Comparison of ENCODE assay signal across 8 cellular contexts in the genomic region with DNA sequence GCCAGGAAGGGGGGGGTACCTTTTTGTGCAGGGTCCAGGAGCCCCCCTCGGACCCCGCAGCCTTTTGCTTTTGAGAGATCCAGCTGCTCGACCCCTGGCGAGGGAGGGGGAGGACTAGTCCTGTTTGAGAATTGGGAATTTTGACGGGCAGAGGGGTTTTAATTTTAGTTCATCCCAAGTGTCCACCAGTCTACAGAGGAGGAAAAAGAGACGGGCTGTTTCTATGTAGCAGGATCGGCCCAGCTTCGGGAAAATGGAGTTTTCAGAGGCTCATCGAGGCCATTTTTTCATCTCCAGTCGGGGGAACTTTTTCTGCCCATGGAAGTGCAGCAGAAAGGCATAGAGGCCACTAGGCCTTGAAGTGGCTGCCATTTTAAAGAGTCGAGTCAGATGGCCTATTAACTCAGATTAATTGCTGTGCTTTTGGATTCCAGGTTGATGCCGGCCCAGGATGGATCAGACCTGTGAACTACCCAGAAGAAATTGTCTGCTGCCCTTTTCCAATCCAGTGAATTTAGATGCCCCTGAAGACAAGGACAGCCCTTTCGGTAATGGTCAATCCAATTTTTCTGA. TPM values are rescaled to one million over a fixed set of nuclear protein-coding genes. Genes with fewer than 3 reads are reported as not detected.
DNase-seq lines count a peak whose midpoint lies in the region; ATAC-seq and TF ChIP-seq lines count a peak whose summit lies in the region.

No MANE protein-coding gene starts in this region.

- WGBS in hepatocyte (ENCODE audit: low lambda C conversion rate, missing lambda C conversion rate) = 19% methylated on average over 13 of the region's 13 CpGs

- H3K36me3 Mint-ChIP-seq in T-helper 1 cell treated with Interleukin-12 subunit alpha and Interleukin-12 subunit beta and Interleukin-4 antibody, amounts not matched to agents 30 μg/mL and 1 μg/mL, for 36 hours (ENCODE audit: low read depth) = peaks cover 17% of the 10 kb centered on the region
- peaks cover 15 to 17% of the 10 kb centered on the region in 2 donors for H3K36me3 Mint-ChIP-seq in stimulated activated naive B cell treated with anti-CD40 and anti-IgM and Interleukin-4, amounts not matched to agents 10 μg/mL and 1 μg/mL and 100 μg/mL, for 72 hours

- no peaks in the 10 kb centered on the region for H3K27me3 ChIP-seq in hepatocyte

- TF ChIP-seq CTCF in hepatocyte (IDR thresholded peaks at IDR 0.05; ENCODE audit: poor library complexity) = no peak

- peak overlapping the region; percentile 94 for H3K4me3 ChIP-seq in hepatocyte

- peaks cover 19% of the 10 kb centered on the region for H4K20me1 ChIP-seq in hepatocyte (ENCODE audit: insufficient read depth, poor library complexity, severe bottlenecking)

- H3K9me2 ChIP-seq in hepatocyte (replicated peaks; ENCODE audit: insufficient read depth) = no peaks in the 10 kb centered on the region

- no peaks in the 10 kb centered on the region for H3K9me3 ChIP-seq in hepatocyte (ENCODE audit: low read depth)

- H3K4me1 ChIP-seq in hepatocyte (ENCODE audit: insufficient read depth) = peaks cover 43% of the 10 kb centered on the region

- peak overlapping the region; percentile 99 for H2AFZ ChIP-seq in hepatocyte

- no peaks in the 10 kb centered on the region for H3K9me3 Mint-ChIP-seq in T-helper 1 cell treated with Interleukin-12 subunit alpha and Interleukin-12 subunit beta and Interleukin-4 antibody, amounts not matched to agents 30 μg/mL and 1 μg/mL, for 36 hours
- no peaks in the 10 kb centered on the region for H3K9me3 Mint-ChIP-seq in stimulated activated naive B cell treated with anti-CD40 and anti-IgM and Interleukin-4, amounts not matched to agents 10 μg/mL and 1 μg/mL and 100 μg/mL, for 72 hours

- H3K27me3 Mint-ChIP-seq in T-helper 1 cell treated with Interleukin-12 subunit alpha and Interleukin-12 subunit beta and Interleukin-4 antibody, amounts not matched to agents 30 μg/mL and 1 μg/mL, for 36 hours (ENCODE audit: low read depth) = no peaks in the 10 kb centered on the region
- H3K27me3 Mint-ChIP-seq in stimulated activated naive B cell treated with anti-CD40 and anti-IgM and Interleukin-4, amounts not matched to agents 10 μg/mL and 1 μg/mL and 100 μg/mL, for 72 hours = no peaks in the 10 kb centered on the region

- no peak for ATAC-seq in stimulated activated naive B cell treated with anti-CD40 and anti-IgM and Interleukin-4, amounts not matched to agents 10 μg/mL and 1 μg/mL and 100 μg/mL, for 72 hours (replicated peaks)

- peaks cover 12% of the 10 kb centered on the region for H3K36me3 ChIP-seq in hepatocyte (replicated peaks; ENCODE audit: insufficient read depth, low read depth)

- peak overlapping the region; percentile 87 for H3K4me3 Mint-ChIP-seq in T-helper 1 cell treated with Interleukin-12 subunit alpha and Interleukin-12 subunit beta and Interleukin-4 antibody, amounts not matched to agents 30 μg/mL and 1 μg/mL, for 36 hours
- peak overlapping the region; percentile 89 to 91 for H3K4me3 Mint-ChIP-seq in stimulated activated naive B cell treated with anti-CD40 and anti-IgM and Interleukin-4, amounts not matched to agents 10 μg/mL and 1 μg/mL and 100 μg/mL, for 72 hours

- no peak for DNase-seq in T-helper 1 cell
- DNase-seq in UCSD-AML1 (lab: John Stamatoyannopoulos, UW; ENCODE audit: unreplicated experiment) = peak; percentile 48
- no peak for DNase-seq in hepatocyte (ENCODE audit: low spot score)
- DNase-seq in stimulated activated naive B cell treated with anti-CD40 and anti-IgM and Interleukin-4, amounts not matched to agents 10 μg/mL and 1 μg/mL and 100 μg/mL, for 72 hours = no peak
- DNase-seq in amygdala (lab: John Stamatoyannopoulos, UW) = no peak
- DNase-seq in AG08395 (ENCODE audit: low spot score) = no peak
- no peak for DNase-seq in cerebellar cortex (ENCODE audit: low spot score)

- peak overlapping the region; percentile 91 for H3K27ac ChIP-seq in hepatocyte

- H3K4me2 ChIP-seq in hepatocyte = peak overlapping the region; percentile 97

- H3K27ac Mint-ChIP-seq in T-helper 1 cell treated with Interleukin-12 subunit alpha and Interleukin-12 subunit beta and Interleukin-4 antibody, amounts not matched to agents 30 μg/mL and 1 μg/mL, for 36 hours = peak overlapping the region; percentile 84
- H3K27ac Mint-ChIP-seq in stimulated activated naive B cell treated with anti-CD40 and anti-IgM and Interleukin-4, amounts not matched to agents 10 μg/mL and 1 μg/mL and 100 μg/mL, for 72 hours = peak overlapping the region; percentile 93

- H3K4me1 Mint-ChIP-seq in T-helper 1 cell treated with Interleukin-12 subunit alpha and Interleukin-12 subunit beta and Interleukin-4 antibody, amounts not matched to agents 30 μg/mL and 1 μg/mL, for 36 hours (ENCODE audit: low read depth) = peaks cover 33% of the 10 kb centered on the region
- H3K4me1 Mint-ChIP-seq in stimulated activated naive B cell treated with anti-CD40 and anti-IgM and Interleukin-4, amounts not matched to agents 10 μg/mL and 1 μg/mL and 100 μg/mL, for 72 hours = peaks cover 12 to 31% of the 10 kb centered on the region in 2 donors

- H3K79me2 ChIP-seq in hepatocyte = peaks cover 49% of the 10 kb centered on the region

RNA-seq across cellular contexts. Expression of gene NSD1, which starts 1.2 kb away (rescaled TPM):
- 28.8 and 29.1 TPM in 2 replicates for total RNA-seq in hepatocyte
- 23.4 and 26.6 TPM in 2 replicates for polyA plus RNA-seq in hepatocyte

RNA-seq across cellular contexts. Expression of gene FGFR4, which starts 48.0 kb away (rescaled TPM):
- 90.2 and 121 TPM in 2 replicates for total RNA-seq in hepatocyte
- 75.6 and 94.3 TPM in 2 replicates for polyA plus RNA-seq in hepatocyte
